Comparison of ENCODE assay signal across 18 cellular contexts in genomic region chr16:29836623-29837022, GRCh38.
"Had no signal": no experiment of that assay in that cellular context is flagged by ENCODE, and none has a peak within 500 bp of the region (broad histone marks: within the 10 kb centered on the region; RNA-seq: fewer than 3 reads in every experiment).

No MANE protein-coding gene starts in this region.

- ATAC-seq: left cardiac atrium; lower lobe of right lung; naive thymus-derived CD4-positive, alpha-beta T cell; sciatic nerve; upper lobe of right lung had no signal

- H3K27ac Mint-ChIP-seq: memory B cell; stimulated activated naive CD8-positive, alpha-beta T cell treated with anti-CD3 and anti-CD28 coated beads, Interleukin-15, Interleukin-2, amounts not matched to agents 100 ng/mL and 50 ng/mL, for 24 hours had no signal

- H3K4me3 ChIP-seq: colonic mucosa, esophagus squamous epithelium, left ventricle myocardium inferior, lower lobe of right lung, skin epidermis, tibial artery, upper lobe of right lung, vagina had no signal

- H3K4me1 Mint-ChIP-seq: memory B cell had no signal

- H3K9me3 Mint-ChIP-seq: memory B cell; naive thymus-derived CD4-positive, alpha-beta T cell; nephron progenitor cell; stimulated activated naive CD8-positive, alpha-beta T cell treated with anti-CD3 and anti-CD28 coated beads, Interleukin-15, Interleukin-2, amounts not matched to agents 100 ng/mL and 50 ng/mL, for 24 hours had no signal

- H3K27ac ChIP-seq: colonic mucosa, esophagus squamous epithelium, left ventricle myocardium inferior, lower lobe of right lung, neutrophil, skin epidermis, tibial artery, upper lobe of right lung, vagina had no signal

- H3K9me3 ChIP-seq: colonic mucosa, esophagus squamous epithelium, left ventricle myocardium inferior, lower lobe of right lung, neutrophil, tibial artery, upper lobe of right lung, vagina had no signal

- H3K27me3 ChIP-seq: colonic mucosa, esophagus squamous epithelium, neutrophil, tibial artery, upper lobe of right lung, vagina had no signal

- H3K27me3 Mint-ChIP-seq: memory B cell; naive thymus-derived CD4-positive, alpha-beta T cell; stimulated activated naive CD8-positive, alpha-beta T cell treated with anti-CD3 and anti-CD28 coated beads, Interleukin-15, Interleukin-2, amounts not matched to agents 100 ng/mL and 50 ng/mL, for 24 hours had no signal

- DNase-seq: colonic mucosa; dermis blood vessel endothelial cell; esophagus squamous epithelium; foreskin fibroblast; kidney; left cardiac atrium; left ventricle myocardium inferior; lower lobe of right lung; naive thymus-derived CD4-positive, alpha-beta T cell; nephron progenitor cell; tibial artery; upper lobe of right lung had no signal

- H3K4me3 Mint-ChIP-seq: memory B cell; naive thymus-derived CD4-positive, alpha-beta T cell; nephron progenitor cell; stimulated activated naive CD8-positive, alpha-beta T cell treated with anti-CD3 and anti-CD28 coated beads, Interleukin-15, Interleukin-2, amounts not matched to agents 100 ng/mL and 50 ng/mL, for 24 hours had no signal

- H3K4me1 ChIP-seq: colonic mucosa, lower lobe of right lung, tibial artery, upper lobe of right lung, vagina had no signal
